In genomic region chr22:24772493-24773220, GRCh38 we compare ENCODE assay signal across 8 cellular contexts. TPM values are rescaled to one million over a fixed set of nuclear protein-coding genes. Genes with fewer than 3 reads are reported as not detected.
DNase-seq lines count a peak whose midpoint lies in the region; ATAC-seq, FAIRE-seq and TF ChIP-seq lines count a peak whose summit lies in the region.

No MANE protein-coding gene starts in this region.

- intact Hi-C loops in IMR-90 (cut with micrococcal nuclease), result loop anchor here (5.0 kb wide), 1 partner anchor 165 kb away; no protein-coding TSS in a partner anchor
- intact Hi-C loops in K562 (cut with micrococcal nuclease), result no loop called here

- H3K18ac ChIP-seq in IMR-90 (ENCODE audit: low read depth, low read length), result no peak overlapping the region

- TF ChIP-seq RAD21 in IMR-90 (IDR thresholded peaks at IDR 0.05; ENCODE audit: low read length) (peak; percentile 76), K562 (CRISPR knock-in tag; conservative IDR thresholded peaks at IDR 0.05 in 1 of 2, IDR thresholded peaks at IDR 0.05 in 1 of 2) (peak; percentile 26 to 69), liver (IDR thresholded peaks at IDR 0.05) (peak; percentile 65 to 77)

- BruUV-seq in IMR-90 (replicated peaks; lab: Mats Ljungman, UMichigan) (no TSS peak), K562 (replicated peaks; lab: Mats Ljungman, UMichigan) (no TSS peak)

- TF ChIP-seq POLR2A in IMR-90 (IDR thresholded peaks at IDR 0.05; ENCODE audit: low read depth, low read length), result no peak
- no peak for TF ChIP-seq POLR2A in K562 (conservative IDR thresholded peaks at IDR 0.05)

- H3K36me3 ChIP-seq in IMR-90 (ENCODE audit: control insufficient read depth, insufficient read depth, low read length), result no peaks in the 10 kb centered on the region
- H3K36me3 ChIP-seq in K562 (ENCODE audit: control insufficient read depth, insufficient read depth, low read length), result no peaks in the 10 kb centered on the region
- no peaks in the 10 kb centered on the region for H3K36me3 ChIP-seq in liver (ENCODE audit: control insufficient read depth in 4 of 4, insufficient read depth in 3 of 4, low read depth in 1 of 4, low read length in 3 of 4)

- no peak overlapping the region for H2BK120ac ChIP-seq in IMR-90 (ENCODE audit: low read depth, low read length)

- H3K4me3 ChIP-seq in IMR-90 (ENCODE audit: insufficient read depth, low read depth, low read length), result no peak overlapping the region
- no peak overlapping the region for H3K4me3 ChIP-seq in K562
- no peak overlapping the region for H3K4me3 ChIP-seq in liver (ENCODE audit: low read depth in 1 of 3, low read length in 3 of 3)

- H3K56ac ChIP-seq in IMR-90 (ENCODE audit: extremely low read depth, insufficient read depth, low read length), result no peak overlapping the region

- H3K23ac ChIP-seq in IMR-90 (ENCODE audit: low read depth, low read length), result no peak overlapping the region

- no peak overlapping the region for H2AK5ac ChIP-seq in IMR-90 (ENCODE audit: low read depth, low read length)

- no peaks in the 10 kb centered on the region for H3K79me1 ChIP-seq in IMR-90 (ENCODE audit: low read depth in 1 of 2, low read length in 2 of 2)

- H3K27ac ChIP-seq in IMR-90 (ENCODE audit: insufficient read depth, low read length), result no peak overlapping the region
- H3K27ac ChIP-seq in K562 (ENCODE audit: extremely low read depth, low read depth, low read length), result no peak overlapping the region
- H3K27ac ChIP-seq in liver (ENCODE audit: low read depth in 1 of 2, low read length in 2 of 2), result no peak overlapping the region

- dilution Hi-C loops in IMR-90 (cut with HindIII; ENCODE audit: low sequenced_read_pairs, unreplicated experiment), result no loop called here

- no peak overlapping the region for H4K8ac ChIP-seq in IMR-90 (ENCODE audit: low read depth in 2 of 2, low read length in 2 of 2)

- H3K79me2 ChIP-seq in K562 (ENCODE audit: control insufficient read depth, insufficient read depth, low read length), result no peaks in the 10 kb centered on the region

- H2AK9ac ChIP-seq in IMR-90 (replicated peaks; ENCODE audit: low read depth, low read length, poor library complexity), result peak overlapping the region; percentile 24

- TF ChIP-seq CTCF in IMR-90 (conservative IDR thresholded peaks at IDR 0.05; ENCODE audit: low read depth, low read length), result peak; percentile 74
- TF ChIP-seq CTCF in K562 (IDR thresholded peaks at IDR 0.05 in 2 of 3, conservative IDR thresholded peaks at IDR 0.05 in 1 of 3; ENCODE audit: insufficient read depth in 2 of 3, low read depth in 1 of 3, low read length in 3 of 3), result peak; percentile 54 to 74 (median 63)
- TF ChIP-seq CTCF in liver (IDR thresholded peaks at IDR 0.05; ENCODE audit: low read depth, low read length, missing input control), result peak; percentile 42

- no peak overlapping the region for H3K9ac ChIP-seq in IMR-90 (ENCODE audit: low read depth, low read length)
- no peak overlapping the region for H3K9ac ChIP-seq in K562 (ENCODE audit: insufficient read depth in 1 of 2, low read depth in 2 of 2, low read length in 2 of 2)
- H3K9ac ChIP-seq in liver (ENCODE audit: low read depth in 1 of 2, low read length in 2 of 2), result no peak overlapping the region

- in situ Hi-C loops in IMR-90 (cut with MboI; ENCODE audit: low sequenced_read_pairs) (loop anchor here (10.0 kb wide), 1 partner anchor 272 kb away; no protein-coding TSS in a partner anchor), K562 (cut with MboI) (loop anchor here (10.0 kb wide), 2 partner anchors 272 to 358 kb away; no protein-coding TSS in a partner anchor)

- FAIRE-seq in K562 (lab: Jason Lieb, UNC), result peak; percentile 75

- no peak overlapping the region for H2BK20ac ChIP-seq in IMR-90 (ENCODE audit: low read depth, low read length)

- H2BK15ac ChIP-seq in IMR-90 (ENCODE audit: low read depth, low read length), result no peak overlapping the region

- ATAC-seq in IMR-90 (ENCODE audit: low read depth), result peak; percentile 75
- peak; percentile 42; the same call in 1 of the 3 replicates for ATAC-seq in K562
- no peak for ATAC-seq in HG03460 (IDR thresholded peaks at IDR 0.05; ENCODE audit: unreplicated experiment)
- no peak for ATAC-seq in GM19455 (IDR thresholded peaks at IDR 0.05; ENCODE audit: unreplicated experiment)
- ATAC-seq in HG02610 (IDR thresholded peaks at IDR 0.05; ENCODE audit: unreplicated experiment), result no peak

- H2AFZ ChIP-seq in IMR-90 (replicated peaks; ENCODE audit: low read length, poor library complexity), result peak overlapping the region; percentile 48
- H2AFZ ChIP-seq in K562 (ENCODE audit: low read depth, low read length), result no peak overlapping the region

- 64% methylated on average over 3 of the region's 7 CpGs; no CpG with 5 or more reads in 1 of the 2 experiments for WGBS in IMR-90 (ENCODE audit: extremely low coverage in 2 of 2, insufficient read length in 1 of 2), 2 experiments
- WGBS in K562 (ENCODE audit: insufficient coverage, low coverage, missing lambda C conversion rate), result 2% methylated on average over 6 of the region's 7 CpGs
- WGBS in liver, result 53% methylated on average over 7 of the region's 7 CpGs

- H4K20me1 ChIP-seq in IMR-90 (ENCODE audit: insufficient read depth, low read length), result no peaks in the 10 kb centered on the region
- H4K20me1 ChIP-seq in K562 (replicated peaks; ENCODE audit: control insufficient read depth, insufficient read depth, low read length), result no peaks in the 10 kb centered on the region

- POLR2A ChIA-PET in IMR-90 (lab: Charles Lee; ENCODE audit: unreplicated experiment) (no interaction called here), K562 (lab: Yijun Ruan, JAX) (no interaction called here)

- H3K27me3 ChIP-seq in IMR-90 (ENCODE audit: control insufficient read depth, insufficient read depth, low read length) (peaks cover 4% of the 10 kb centered on the region), K562 (ENCODE audit: control insufficient read depth in 2 of 2, insufficient read depth in 2 of 2, low read length in 2 of 2) (peaks cover 3 to 15% of the 10 kb centered on the region in 2 experiments; a peak in 3 of 5 replicates), liver (ENCODE audit: control insufficient read depth in 4 of 4, insufficient read depth in 4 of 4, low read length in 3 of 4) (no peaks in the 10 kb centered on the region)

- no peak overlapping the region for H2BK5ac ChIP-seq in IMR-90 (ENCODE audit: low read depth, low read length, poor library complexity, severe bottlenecking)

- H3K9me3 ChIP-seq in IMR-90 (ENCODE audit: control insufficient read depth, insufficient read depth, low read length) (no peaks in the 10 kb centered on the region), K562 (replicated peaks; ENCODE audit: control insufficient read depth, insufficient read depth, low read depth, low read length) (no peaks in the 10 kb centered on the region), liver (ENCODE audit: control insufficient read depth in 4 of 4, low read length in 3 of 4) (no peaks in the 10 kb centered on the region)

- no peak for TF ChIP-seq EP300 in K562 (IDR thresholded peaks at IDR 0.05; ENCODE audit: low read length)

- CTCF ChIA-PET in IMR-90 (lab: Yijun Ruan, JAX) (interaction anchor here (0.5 to 1.5 kb wide), 6 partner anchors 13 to 1552 kb away, joined by 3 to 6 read pairs (median 4); no protein-coding TSS in a partner anchor), K562 (lab: Yijun Ruan, JAX; ENCODE audit: low intra/inter-chr PET ratio) (interaction anchor here (0.6 kb wide), 1 partner anchor 270 kb away, joined by 3 read pairs; no protein-coding TSS in a partner anchor)

- H4K5ac ChIP-seq in IMR-90 (ENCODE audit: low read depth, low read length), result no peak overlapping the region

- H4K91ac ChIP-seq in IMR-90 (ENCODE audit: insufficient read depth, low read depth, low read length), result no peak overlapping the region

- no peak overlapping the region for H3K14ac ChIP-seq in IMR-90 (replicated peaks; ENCODE audit: low read depth, low read length)

- DNase-seq in COLO668 (lab: John Stamatoyannopoulos, UW; ENCODE audit: unreplicated experiment) (peak; percentile 30), IMR-90 (peak; percentile 54), K562 (ENCODE audit: extremely low read depth in 1 of 4, low spot score in 3 of 4) (peak; percentile 25 to 42 (median 32)), DMS153 treated with DMSO at 0.1 percent for 48 hours (lab: John Stamatoyannopoulos, UW; ENCODE audit: unreplicated experiment) (no peak)

- H3K4me1 ChIP-seq in IMR-90 (ENCODE audit: control insufficient read depth, insufficient read depth, low read length) (peaks cover 2% of the 10 kb centered on the region; the same call in 1 of the 2 replicates), K562 (replicated peaks in 1 of 2; ENCODE audit: control insufficient read depth in 2 of 2, insufficient read depth in 2 of 2, low read length in 2 of 2) (no peaks in the 10 kb centered on the region; a peak in 1 of 5 replicates), liver (ENCODE audit: control insufficient read depth in 4 of 4, insufficient read depth in 4 of 4, low read length in 3 of 4) (no peaks in the 10 kb centered on the region)

- H3K4ac ChIP-seq in IMR-90 (ENCODE audit: low read depth, low read length), result no peak overlapping the region

- H3K9me1 ChIP-seq in IMR-90 (ENCODE audit: insufficient read depth, low read length), result no peaks in the 10 kb centered on the region
- H3K9me1 ChIP-seq in K562 (ENCODE audit: control insufficient read depth, insufficient read depth, low read length), result no peaks in the 10 kb centered on the region

- H3K4me2 ChIP-seq in IMR-90 (ENCODE audit: low read depth, low read length) (no peak overlapping the region), K562 (ENCODE audit: insufficient read depth, low read length) (no peak overlapping the region)

RNA-seq across cellular contexts. Expression of gene PIWIL3, which starts 1.9 kb away (rescaled TPM):
- total RNA-seq in IMR-90 (2012; rRNA removed), result not detected in 2 replicates
- not detected in 2 replicates for polyA plus RNA-seq in IMR-90 (2012; rRNA removed)
- not detected in 2 replicates for polyA plus RNA-seq in IMR-90 (2012; cell fraction: cytosol; rRNA removed)
- polyA plus RNA-seq in IMR-90 (2012; cell fraction: nucleus; rRNA removed; ENCODE audit: low replicate concordance), result not detected in 2 replicates
- total RNA-seq in K562 (2011; cell fraction: chromatin; rRNA removed; ENCODE audit: low replicate concordance), result not detected in 2 replicates
- not detected in 2 replicates for total RNA-seq in K562 (2011; cell fraction: nucleolus; rRNA removed)
- not detected in 2 replicates for total RNA-seq in K562 (2011; cell fraction: nucleoplasm; rRNA removed)
- 0.04 TPM in 1 of 2 replicates, not detected in the other for total RNA-seq in K562 (2014; rRNA removed)
- 0.10 TPM in 1 of 2 replicates, not detected in the other for total RNA-seq in K562 (2014; rRNA removed; fragmentation: Illumina TruSeq; extraction: Trizol)
- 0.04 TPM in 1 of 2 replicates, not detected in the other for total RNA-seq in K562 (2015; rRNA removed; fragmentation: Illumina TruSeq; extraction: Trizol)
- not detected in 2 replicates for total RNA-seq in K562 (2021)
- polyA plus RNA-seq in K562 (2011; rRNA removed), result 0.03 and 0.04 TPM in 2 replicates
- polyA plus RNA-seq in K562 (2011; cell fraction: cytosol; rRNA removed), result 0.01 TPM in 2 replicates
- not detected in 2 replicates for polyA plus RNA-seq in K562 (2011; cell fraction: nucleus; rRNA removed)
- polyA plus RNA-seq in K562 (2012), result 0.04 and 0.06 TPM in 2 replicates
- 0.04 and 0.06 TPM in 2 replicates for polyA plus RNA-seq in K562 (2014; fragmentation: Illumina TruSeq; extraction: Trizol)
- polyA plus RNA-seq in K562 (2014; fragmentation: Nextera tagmentation; extraction: Ambion mirVana), result not detected
- 0.12 TPM in 1 of 2 replicates, not detected in the other for polyA plus RNA-seq in K562 (2014; rRNA removed)
- 0.07 TPM in 1 of 2 replicates, not detected in the other for polyA minus RNA-seq in K562 (2011; rRNA and poly(A)+ RNA removed)
- polyA minus RNA-seq in K562 (2011; cell fraction: cytosol; rRNA and poly(A)+ RNA removed), result not detected in 2 replicates
- not detected in 2 replicates for polyA minus RNA-seq in K562 (2011; cell fraction: nucleus; rRNA and poly(A)+ RNA removed)
- total RNA-seq in liver, result not detected
- not detected for polyA plus RNA-seq in liver

RNA-seq across cellular contexts. Expression of gene SGSM1, which starts 33.4 kb away (rescaled TPM):
- total RNA-seq in IMR-90 (2012; rRNA removed) (not detected in 2 replicates), K562 (2014; rRNA removed) (not detected in 2 replicates), K562 (2014; rRNA removed; fragmentation: Illumina TruSeq; extraction: Trizol) (not detected in 2 replicates), K562 (2015; rRNA removed; fragmentation: Illumina TruSeq; extraction: Trizol) (not detected in 2 replicates), K562 (2021) (not detected in 2 replicates), liver (under 1 TPM; 0.25 to 0.51 TPM)
- polyA plus RNA-seq in IMR-90 (2012; rRNA removed) (not detected in 2 replicates), K562 (2011; rRNA removed) (0.01 TPM in 1 of 2 replicates, not detected in the other), K562 (2014; fragmentation: Illumina TruSeq; extraction: Trizol) (not detected in 2 replicates), K562 (2014; fragmentation: Nextera tagmentation; extraction: Ambion mirVana) (not detected), K562 (2014; rRNA removed) (not detected in 2 replicates), liver (under 1 TPM; 0.08 to 0.16 TPM)
- polyA plus RNA-seq in IMR-90 (2012; cell fraction: cytosol; rRNA removed), result not detected in 2 replicates
- polyA plus RNA-seq in IMR-90 (2012; cell fraction: nucleus; rRNA removed; ENCODE audit: low replicate concordance), result not detected in 2 replicates
- 0.12 TPM in 1 of 2 replicates, not detected in the other for total RNA-seq in K562 (2011; cell fraction: chromatin; rRNA removed; ENCODE audit: low replicate concordance)
- not detected in 2 replicates for total RNA-seq in K562 (2011; cell fraction: nucleolus; rRNA removed)
- total RNA-seq in K562 (2011; cell fraction: nucleoplasm; rRNA removed), result not detected in 2 replicates
- 0.03 TPM in 2 replicates for polyA plus RNA-seq in K562 (2011; cell fraction: cytosol; rRNA removed)
- 0.04 TPM in 1 of 2 replicates, not detected in the other for polyA plus RNA-seq in K562 (2011; cell fraction: nucleus; rRNA removed)
- polyA plus RNA-seq in K562 (2012), result 0.03 TPM in 1 of 2 replicates, not detected in the other
- not detected in 2 replicates for polyA minus RNA-seq in K562 (2011; rRNA and poly(A)+ RNA removed)
- polyA minus RNA-seq in K562 (2011; cell fraction: cytosol; rRNA and poly(A)+ RNA removed), result not detected in 2 replicates
- polyA minus RNA-seq in K562 (2011; cell fraction: nucleus; rRNA and poly(A)+ RNA removed), result not detected in 2 replicates

Comparison
In these comparisons a context has a peak if more than half of its experiments do, and no peak if none do; other contexts are left out.
1. ATAC-seq: peak in IMR-90 (single experiment) and K562 (single experiment); none in HG03460 (single experiment), GM19455 (single experiment) and HG02610 (single experiment).
2. Peak in every context shown above with its lines, with median percentiles within 50 percentile points of each other: CTCF ChIP-seq.